ENCODE assay signal across 15 cellular contexts in the genomic region with DNA sequence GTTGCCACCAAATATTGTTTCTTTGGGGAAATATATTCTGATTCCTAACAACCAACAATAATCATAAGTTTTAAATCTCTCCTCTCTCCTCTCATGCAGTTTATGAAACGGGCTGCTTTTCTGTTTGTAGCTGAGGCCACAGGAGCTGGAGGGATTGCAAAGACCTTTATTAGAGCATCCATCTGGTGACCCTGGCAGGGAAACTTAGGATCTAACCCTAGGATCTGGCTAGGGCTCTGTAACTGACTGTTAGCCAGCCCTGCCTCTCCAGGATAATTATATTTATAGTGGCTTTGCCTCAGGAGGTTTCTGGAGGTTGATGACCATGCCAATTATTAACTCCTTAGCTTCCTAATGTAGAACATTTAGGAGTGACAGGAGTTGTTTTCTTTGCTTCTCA. TPM values are rescaled to one million over a fixed set of nuclear protein-coding genes. Genes with fewer than 3 reads are reported as not detected.
A peak's percentile ranks its signal among the peaks of the same experiment; 100 is the strongest.
DNase-seq lines count a peak whose midpoint lies in the region; ATAC-seq and TF ChIP-seq lines count a peak whose summit lies in the region.
"Had no signal": no experiment of that assay in that cellular context is flagged by ENCODE, and none has a peak within 500 bp of the region (broad histone marks: within the 10 kb centered on the region; RNA-seq: fewer than 3 reads in every experiment).

No MANE protein-coding gene starts in this region.

- H3K27ac Mint-ChIP-seq in T-helper 17 cell: peak overlapping the region; percentile 29
- H3K27ac Mint-ChIP-seq: B cell; CD4-positive, alpha-beta T cell had no signal

- peaks cover 5% of the 10 kb centered on the region for H3K36me3 Mint-ChIP-seq in T-helper 17 cell (ENCODE audit: low read depth)

- no peaks in the 10 kb centered on the region for H3K27me3 Mint-ChIP-seq in T-helper 17 cell
- H3K27me3 Mint-ChIP-seq: CD4-positive, alpha-beta T cell had no signal

- TF ChIP-seq POLR2A in heart left ventricle (IDR thresholded peaks at IDR 0.05): no peak

- H3K4me1 ChIP-seq in heart left ventricle (peaks cover 0 to 60% (median 31%) of the 10 kb centered on the region in 12 donors), right atrium auricular region (peaks cover 0 to 5% of the 10 kb centered on the region in 2 donors)

- TF ChIP-seq CTCF in heart left ventricle (IDR thresholded peaks at IDR 0.05) (no peak), right atrium auricular region (IDR thresholded peaks at IDR 0.05) (no peak)

- no peak overlapping the region for H3K4me3 ChIP-seq in heart left ventricle
- H3K4me3 ChIP-seq in right atrium auricular region: no peak overlapping the region
- H3K4me3 ChIP-seq: PC-9 had no signal

- H3K4me1 Mint-ChIP-seq in T-helper 17 cell: peaks cover 15% of the 10 kb centered on the region
- H3K4me1 Mint-ChIP-seq: B cell had no signal

- WGBS in heart left ventricle, 4 donors: 66 to 79% (median 74%) methylated on average over 1 of the region's 1 CpG

- no peaks in the 10 kb centered on the region for H3K9me3 ChIP-seq in heart left ventricle
- H3K9me3 ChIP-seq in right atrium auricular region: no peaks in the 10 kb centered on the region
- no peaks in the 10 kb centered on the region for H3K9me3 ChIP-seq in T-helper 17 cell (ENCODE audit: control insufficient read depth, low read length, poor library complexity, severe bottlenecking)

- ATAC-seq in heart left ventricle: peak in 3 of 4 donors; percentile 29 to 37 (median 37)
- ATAC-seq in T-helper 17 cell: no peak
- ATAC-seq: HCT116 had no signal

- H3K36me3 ChIP-seq in heart left ventricle: peaks cover 0 to 29% (median 12%) of the 10 kb centered on the region in 9 donors
- H3K36me3 ChIP-seq in right atrium auricular region: peaks cover 7% of the 10 kb centered on the region

- no peaks in the 10 kb centered on the region for H3K27me3 ChIP-seq in heart left ventricle
- no peaks in the 10 kb centered on the region for H3K27me3 ChIP-seq in right atrium auricular region

- no peak overlapping the region for H3K27ac ChIP-seq in heart left ventricle
- H3K27ac ChIP-seq in right atrium auricular region: no peak overlapping the region
- H3K27ac ChIP-seq: 22Rv1, PC-9 had no signal

- peak; percentile 58 for DNase-seq in DMS 273 (lab: John Stamatoyannopoulos, UW; ENCODE audit: unreplicated experiment)
- no peak for DNase-seq in DMS 273 treated with DMSO at 0.1 percent for 48 hours (lab: John Stamatoyannopoulos, UW)
- DNase-seq in heart left ventricle: no peak
- DNase-seq in right atrium auricular region (ENCODE audit: low spot score): no peak
- DNase-seq in T-helper 17 cell: no peak
- peak; percentile 58 for DNase-seq in renal cortical epithelial cell (ENCODE audit: low read depth)
- DNase-seq in occipital lobe (lab: John Stamatoyannopoulos, UW): no peak
- DNase-seq in activated CD4-positive, alpha-beta T cell treated with anti-CD3 and anti-CD28 coated beads for 4 hours: no peak
- DNase-seq: CD4-positive, alpha-beta T cell; NCI-H146; NCI-H2081; PC-9 had no signal

- no peak overlapping the region for H3K4me3 Mint-ChIP-seq in T-helper 17 cell
- H3K4me3 Mint-ChIP-seq: B cell; CD4-positive, alpha-beta T cell had no signal

- intact Hi-C loops in heart left ventricle (cut with DNase I): no loop called here

RNA-seq across cellular contexts. Expression of gene SMAD1, which starts 57.0 kb away (rescaled TPM):
- 10 to 100 TPM in 8 of 9 donors, 1 to 10 TPM in 1; 9.0 to 21.4 (median 15.2) TPM for total RNA-seq in heart left ventricle
- 1 to 10 TPM; 1.8 to 7.2 TPM for polyA plus RNA-seq in heart left ventricle
- total RNA-seq in right atrium auricular region: 10 to 100 TPM; 12.5 to 13.9 TPM
- 10 to 100 TPM in 1 of 2 donors, 1 to 10 TPM in 1; 1.3 to 16.7 TPM for total RNA-seq in T-helper 17 cell
- total RNA-seq in renal cortical epithelial cell: 7.5 and 34.7 TPM in 2 replicates
- 18.4 TPM for total RNA-seq in occipital lobe
- total RNA-seq: B cell had no signal

Comparison
In these comparisons a context has a peak if more than half of its experiments do, and no peak if none do; other contexts are left out.
1. DNase-seq: peak in DMS 273 (single experiment) and renal cortical epithelial cell (single experiment); none in DMS 273 treated with DMSO at 0.1 percent for 48 hours (single experiment), heart left ventricle (0 of 5), right atrium auricular region (single experiment), T-helper 17 cell (0 of 3), occipital lobe (single experiment) and activated CD4-positive, alpha-beta T cell treated with anti-CD3 and anti-CD28 coated beads for 4 hours (0 of 2).